Comparison of ENCODE assay signal across 21 cellular contexts in the genomic region with DNA sequence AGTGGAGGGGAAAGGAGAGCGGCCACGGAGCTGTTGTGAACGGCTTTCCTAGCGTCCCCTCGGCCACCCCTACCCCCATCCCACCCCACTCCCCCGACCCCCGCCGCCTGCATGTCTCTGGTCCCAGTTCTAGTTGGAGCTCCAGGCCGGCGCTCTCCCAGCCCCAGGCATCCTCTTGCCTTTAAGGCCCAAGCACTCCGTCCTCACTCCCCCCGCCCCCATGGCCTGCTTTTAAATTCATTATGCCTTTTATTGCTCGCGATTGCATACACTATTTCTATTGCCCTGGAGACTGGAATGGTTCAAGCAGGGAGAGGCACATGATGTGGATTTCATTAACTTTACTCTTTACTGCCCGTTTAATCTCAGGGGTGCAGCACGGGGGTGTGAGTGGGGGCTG. TPM values are rescaled to one million over a fixed set of nuclear protein-coding genes. Genes with fewer than 3 reads are reported as not detected.
DNase-seq lines count a peak whose midpoint lies in the region; ATAC-seq and TF ChIP-seq lines count a peak whose summit lies in the region.
"Had no signal": no experiment of that assay in that cellular context is flagged by ENCODE, and none has a peak within 500 bp of the region (broad histone marks: within the 10 kb centered on the region; RNA-seq: fewer than 3 reads in every experiment).

No MANE protein-coding gene starts in this region.

- no peaks in the 10 kb centered on the region for H3K79me2 ChIP-seq in SK-N-SH (ENCODE audit: insufficient read depth)

- WGBS in SK-N-SH (ENCODE audit: low lambda C conversion rate), result 85% methylated on average over 16 of the region's 16 CpGs
- 57% methylated on average over 16 of the region's 16 CpGs for WGBS in esophagus muscularis mucosa

- ATAC-seq in SK-N-SH treated with all-trans-retinoic acid at 6 μM for 48 hours (no peak), mucosa of descending colon (peak; percentile 58), GM21390 (IDR thresholded peaks at IDR 0.05; ENCODE audit: unreplicated experiment) (no peak), GM18517 (IDR thresholded peaks at IDR 0.05; ENCODE audit: unreplicated experiment) (no peak)
- ATAC-seq: activated CD8-positive, alpha-beta T cell treated with anti-CD3 and anti-CD28 coated beads for 36 hours had no signal

- H3K27me3 ChIP-seq in SK-N-SH (ENCODE audit: insufficient read depth) (no peaks in the 10 kb centered on the region), esophagus muscularis mucosa (peaks cover 0 to 64% (median 0%) of the 10 kb centered on the region in 4 donors)
- H3K27me3 ChIP-seq: pancreas had no signal

- no peak overlapping the region for H2AFZ ChIP-seq in SK-N-SH (ENCODE audit: low read depth)

- H3K9me3 ChIP-seq in SK-N-SH, result no peaks in the 10 kb centered on the region
- H3K9me3 ChIP-seq in SK-N-MC (ENCODE audit: low read depth, low read length), result no peaks in the 10 kb centered on the region
- H3K9me3 ChIP-seq in mucosa of descending colon, result no peaks in the 10 kb centered on the region
- no peaks in the 10 kb centered on the region for H3K9me3 ChIP-seq in esophagus muscularis mucosa
- H3K9me3 ChIP-seq: pancreas, suprapubic skin had no signal

- CTCF ChIA-PET in SK-N-SH (lab: Yijun Ruan, JAX), result interaction anchor here (1.0 to 5.9 kb wide), 11 partner anchors 12 to 99 kb away, joined by 3 to 59 read pairs (median 5); partner anchors contain the start of genes ISLR2 and STRA6

- H4K20me1 ChIP-seq in SK-N-SH (ENCODE audit: insufficient read depth), result no peaks in the 10 kb centered on the region

- H3K27ac ChIP-seq in SK-N-SH (ENCODE audit: low read depth in 2 of 2, low read length in 1 of 2) (peak overlapping the region in 1 of 2 experiments; percentile 100; a peak in 2 of 4 replicates), SK-N-MC (peak overlapping the region; percentile 93), esophagus muscularis mucosa (replicated peaks in 1 of 4) (no peak overlapping the region)
- H3K27ac ChIP-seq: epithelial cell of prostate, pancreas, suprapubic skin had no signal

- no peak overlapping the region for H3K4me2 ChIP-seq in SK-N-SH

- H3K4me1 ChIP-seq in SK-N-SH (ENCODE audit: control insufficient read depth in 1 of 2, insufficient read depth in 2 of 2, low read depth in 1 of 2, low read length in 1 of 2) (peaks cover 28 to 73% of the 10 kb centered on the region in 2 experiments), mucosa of descending colon (ENCODE audit: low read depth) (peaks cover under 1% of the 10 kb centered on the region), esophagus muscularis mucosa (no peaks in the 10 kb centered on the region)
- H3K4me1 ChIP-seq: pancreas, suprapubic skin had no signal

- TF ChIP-seq EP300 in SK-N-SH (IDR thresholded peaks at IDR 0.05; ENCODE audit: borderline replicate concordance in 1 of 2, low read depth in 1 of 2, low read length in 1 of 2) (no peak), esophagus muscularis mucosa (IDR thresholded peaks at IDR 0.05) (no peak)

- H3K9ac ChIP-seq in SK-N-SH (no peak overlapping the region), SK-N-MC (ENCODE audit: insufficient read length) (peak overlapping the region; percentile 68)

- TF ChIP-seq RAD21 in SK-N-SH (IDR thresholded peaks at IDR 0.05; ENCODE audit: low read length), result no peak

- peaks cover 13% of the 10 kb centered on the region for H3F3A ChIP-seq in SK-N-SH (replicated peaks; ENCODE audit: insufficient read depth)

- H3K4me3 ChIP-seq in SK-N-SH (ENCODE audit: low read depth in 2 of 2, low read length in 1 of 2), result no peak overlapping the region
- H3K4me3 ChIP-seq in SK-N-MC, result peak overlapping the region; percentile 71
- H3K4me3 ChIP-seq in mucosa of descending colon, result no peak overlapping the region
- H3K4me3 ChIP-seq in esophagus muscularis mucosa, result no peak overlapping the region
- H3K4me3 ChIP-seq: lung, pancreas, suprapubic skin had no signal

- TF ChIP-seq POLR2A in esophagus muscularis mucosa (IDR thresholded peaks at IDR 0.05; ENCODE audit: low read depth), result no peak

- H3K9me2 ChIP-seq in SK-N-SH, result no peaks in the 10 kb centered on the region

- TF ChIP-seq CTCF in SK-N-SH (IDR thresholded peaks at IDR 0.05) (no peak), mucosa of descending colon (IDR thresholded peaks at IDR 0.05) (no peak), esophagus muscularis mucosa (IDR thresholded peaks at IDR 0.05) (no peak)

- H3K36me3 ChIP-seq in SK-N-SH (replicated peaks in 1 of 2; ENCODE audit: control insufficient read depth in 1 of 2, insufficient read depth in 2 of 2, low read length in 1 of 2), result no peaks in the 10 kb centered on the region
- no peaks in the 10 kb centered on the region for H3K36me3 ChIP-seq in SK-N-MC (ENCODE audit: insufficient read depth, low read length)
- H3K36me3 ChIP-seq in mucosa of descending colon (ENCODE audit: low read depth), result no peaks in the 10 kb centered on the region
- no peaks in the 10 kb centered on the region for H3K36me3 ChIP-seq in esophagus muscularis mucosa
- H3K36me3 ChIP-seq: pancreas, suprapubic skin had no signal

- POLR2A ChIA-PET in SK-N-SH (lab: Yijun Ruan, JAX), result interaction anchor here (0.9 to 2.8 kb wide), 8 partner anchors 13 to 94 kb away, joined by 3 to 19 read pairs (median 5); partner anchors contain the start of gene STRA6

- DNase-seq in SK-N-SH (peak; percentile 55), SK-N-MC (ENCODE audit: low read depth, low spot score) (peak; percentile 75), mucosa of descending colon (peak in 1 of 3 donors; percentile 58), putamen (ENCODE audit: low spot score) (no peak), esophagus muscularis mucosa (ENCODE audit: extremely low spot score) (no peak)
- DNase-seq: activated CD8-positive, alpha-beta T cell treated with anti-CD3 and anti-CD28 coated beads for 36 hours; foreskin fibroblast; hippocampal formation; KBM-7; T1000 had no signal

- intact Hi-C loops in mucosa of descending colon (cut with DNase I, micrococcal nuclease) (no loop called here), esophagus muscularis mucosa (cut with DNase I) (no loop called here)

TF ChIP-seq in SK-N-SH, 30 proteins besides CTCF, POLR2A, EP300 and RAD21 (continues in another document):
- TF ChIP-seq RFX5 (IDR thresholded peaks at IDR 0.05; ENCODE audit: low read length) (no peak), ELF1 (IDR thresholded peaks at IDR 0.05) (no peak), GATA2 (CRISPR knock-in tag; IDR thresholded peaks at IDR 0.05) (no peak), JUND (IDR thresholded peaks at IDR 0.05) (no peak), CHD2 (IDR thresholded peaks at IDR 0.05; ENCODE audit: low read length, partially characterized antibody) (no peak), NFIC (IDR thresholded peaks at IDR 0.05; ENCODE audit: borderline replicate concordance) (no peak), POLR2AphosphoS5 (IDR thresholded peaks at IDR 0.05; ENCODE audit: low read depth, low read length) (no peak)
- TF ChIP-seq, protein P1, sequence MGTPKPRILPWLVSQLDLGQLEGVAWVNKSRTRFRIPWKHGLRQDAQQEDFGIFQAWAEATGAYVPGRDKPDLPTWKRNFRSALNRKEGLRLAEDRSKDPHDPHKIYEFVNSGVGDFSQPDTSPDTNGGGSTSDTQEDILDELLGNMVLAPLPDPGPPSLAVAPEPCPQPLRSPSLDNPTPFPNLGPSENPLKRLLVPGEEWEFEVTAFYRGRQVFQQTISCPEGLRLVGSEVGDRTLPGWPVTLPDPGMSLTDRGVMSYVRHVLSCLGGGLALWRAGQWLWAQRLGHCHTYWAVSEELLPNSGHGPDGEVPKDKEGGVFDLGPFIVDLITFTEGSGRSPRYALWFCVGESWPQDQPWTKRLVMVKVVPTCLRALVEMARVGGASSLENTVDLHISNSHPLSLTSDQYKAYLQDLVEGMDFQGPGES (IDR thresholded peaks at IDR 0.05; ENCODE audit: low read depth, low read length), result no peak

TF ChIP-seq in SK-N-SH treated with all-trans-retinoic acid at 6 μM for 48 hours, 23 proteins besides CTCF, POLR2A, EP300 and RAD21:
- TF ChIP-seq CSDC2 (CRISPR knock-in tag; IDR thresholded peaks at IDR 0.05) (no peak), SNAI2 (CRISPR knock-in tag; IDR thresholded peaks at IDR 0.05) (no peak), PATZ1 (CRISPR knock-in tag; IDR thresholded peaks at IDR 0.05; ENCODE audit: borderline replicate concordance) (no peak), ZFP30 (CRISPR knock-in tag; IDR thresholded peaks at IDR 0.05) (no peak)

RNA-seq across cellular contexts. Expression of gene CCDC33, which starts 13.4 kb away (rescaled TPM):
- polyA plus RNA-seq in SK-N-SH (2012; rRNA removed), result 3.3 and 4.0 TPM in 2 replicates
- 1.8 and 2.9 TPM in 2 replicates for polyA plus RNA-seq in SK-N-SH (2012; cell fraction: cytosol; rRNA removed)
- polyA plus RNA-seq in SK-N-SH (2012; cell fraction: nucleus; rRNA removed), result 3.9 and 4.0 TPM in 2 replicates
- total RNA-seq in mucosa of descending colon, result under 1 TPM in 1 of 3 donors, not detected in 2; 0.22 TPM
- total RNA-seq in esophagus muscularis mucosa, result not detected
- total RNA-seq: dermis microvascular lymphatic vessel endothelial cell, myocyte, pancreas had no signal
- polyA plus RNA-seq: AG04450, pancreas had no signal

RNA-seq across cellular contexts. Expression of gene STRA6, which starts 20.1 kb away (rescaled TPM):
- 27.9 and 31.0 TPM in 2 replicates for polyA plus RNA-seq in SK-N-SH (2012; rRNA removed)
- 7.3 and 13.0 TPM in 2 replicates for polyA plus RNA-seq in SK-N-SH (2012; cell fraction: cytosol; rRNA removed)
- 140 and 152 TPM in 2 replicates for polyA plus RNA-seq in SK-N-SH (2012; cell fraction: nucleus; rRNA removed)
- under 1 TPM in 1 of 3 donors, not detected in 2; 0.35 TPM for total RNA-seq in mucosa of descending colon
- under 1 TPM; 0.13 to 0.83 (median 0.47) TPM for total RNA-seq in esophagus muscularis mucosa
- total RNA-seq: myocyte had no signal

RNA-seq across cellular contexts. Expression of gene ISLR, which starts 49.2 kb away (rescaled TPM):
- polyA plus RNA-seq in SK-N-SH (2012; rRNA removed), result 3.4 and 7.3 TPM in 2 replicates
- polyA plus RNA-seq in SK-N-SH (2012; cell fraction: cytosol; rRNA removed), result 1.9 and 3.0 TPM in 2 replicates
- 1.7 and 1.9 TPM in 2 replicates for polyA plus RNA-seq in SK-N-SH (2012; cell fraction: nucleus; rRNA removed)
- 10 to 100 TPM in 1 of 3 donors, 1 to 10 TPM in 2; 4.9 to 29.9 (median 7.4) TPM for total RNA-seq in mucosa of descending colon
- 100 to 1,000 TPM in 2 of 4 donors, 10 to 100 TPM in 2; 57.7 to 204 (median 112) TPM for total RNA-seq in esophagus muscularis mucosa
- total RNA-seq: activated CD8-positive, alpha-beta T cell treated with anti-CD3 and anti-CD28 coated beads for 36 hours; dermis microvascular lymphatic vessel endothelial cell; HT-29 had no signal

Comparison
In these comparisons a context has a peak if more than half of its experiments do, and no peak if none do; other contexts are left out.
1. DNase-seq: peak in SK-N-SH (single experiment) and SK-N-MC (single experiment); none in putamen (single experiment) and esophagus muscularis mucosa (single experiment).